Comparison of ENCODE assay signal across 22 cellular contexts in the genomic region with DNA sequence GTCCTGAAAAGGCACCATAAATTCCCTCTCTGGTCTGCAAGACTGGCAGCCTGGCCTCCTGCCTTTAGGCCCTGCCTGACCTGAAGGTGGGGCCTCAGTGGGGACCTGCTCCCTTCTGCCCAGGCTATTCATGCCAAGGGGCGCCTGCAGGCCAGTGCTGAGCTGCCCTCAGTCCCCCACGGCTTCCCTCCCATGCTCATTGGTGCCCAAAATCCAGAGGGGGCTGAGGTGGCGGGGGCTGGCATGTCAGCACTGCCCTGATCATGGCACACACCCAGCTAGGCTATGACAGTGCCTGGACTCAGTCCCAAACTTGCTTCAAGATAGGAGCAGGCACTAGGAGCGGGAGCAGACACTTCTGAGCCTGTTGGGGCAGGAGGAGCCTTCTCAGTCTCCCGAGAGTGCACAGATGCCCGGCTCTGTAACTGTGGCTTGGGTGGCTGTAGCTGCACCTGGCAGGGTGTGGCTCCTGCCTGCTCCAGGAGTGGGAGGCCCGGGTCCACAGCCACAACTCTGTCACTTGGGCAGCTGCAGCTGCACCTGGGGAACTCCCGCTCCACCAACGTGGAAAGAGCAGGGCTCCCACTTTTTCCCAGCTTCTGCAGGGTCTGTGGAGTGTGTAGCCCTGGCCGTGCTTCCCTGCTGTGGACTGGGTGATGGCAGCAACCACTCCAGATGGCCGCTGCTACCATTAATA.
"Had no signal": no experiment of that assay in that cellular context is flagged by ENCODE, and none has a peak within 500 bp of the region (broad histone marks: within the 10 kb centered on the region; RNA-seq: fewer than 3 reads in every experiment).

No MANE protein-coding gene starts in this region.

- DNase-seq: activated CD4-positive, alpha-beta T cell treated with anti-CD3 and anti-CD28 coated beads for 1 hour; activated gamma-delta T cell treated with Interleukin-2 at 50 U/mL for 16 hours; activated T-cell treated with anti-CD3 and anti-CD28 coated beads, Interleukin-2, amount 50 U/mL, for 1 hour; brain microvascular endothelial cell; endodermal cell; esophagus squamous epithelium; head of caudate nucleus; islet precursor cell; mammary epithelial cell; small intestine; stimulated activated CD4-positive, alpha-beta T cell treated with anti-CD3 and anti-CD28 coated beads, Interleukin-4, amount 100 ng/mL, for 1 hour; stimulated activated naive CD4-positive, alpha-beta T cell treated with Interleukin-2 at 50 U/mL for 16 hours; T-helper 1 cell; T-helper 9 cell had no signal

- H3K36me3 ChIP-seq: brain microvascular endothelial cell, neutrophil, thoracic aorta, upper lobe of left lung had no signal

- H3K27ac ChIP-seq: brain microvascular endothelial cell, esophagus squamous epithelium, gastroesophageal sphincter, left lung, neutrophil, parathyroid adenoma, upper lobe of left lung had no signal

- H3K4me1 ChIP-seq: esophagus squamous epithelium, left lung, parathyroid adenoma, upper lobe of left lung had no signal

- H3K9ac ChIP-seq: parathyroid adenoma had no signal

- H3K27me3 ChIP-seq: brain microvascular endothelial cell, esophagus squamous epithelium, gastroesophageal sphincter, left lung, neutrophil, upper lobe of left lung had no signal

- H3K9me3 ChIP-seq: thoracic aorta had no signal

- H2AFZ ChIP-seq: parathyroid adenoma had no signal

- H3K4me3 ChIP-seq: esophagus squamous epithelium, gastroesophageal sphincter, left lung, thoracic aorta, upper lobe of left lung had no signal

- ATAC-seq: gastroesophageal sphincter; left lung; natural killer cell treated with Interleukin-12 subunit alpha and Interleukin-12 subunit beta and Interleukin-15 and Interleukin-18, amount 100 ng/mL, for 72 hours; sciatic nerve had no signal
